9 cellular contexts compared by ENCODE assay signal in the genomic region with DNA sequence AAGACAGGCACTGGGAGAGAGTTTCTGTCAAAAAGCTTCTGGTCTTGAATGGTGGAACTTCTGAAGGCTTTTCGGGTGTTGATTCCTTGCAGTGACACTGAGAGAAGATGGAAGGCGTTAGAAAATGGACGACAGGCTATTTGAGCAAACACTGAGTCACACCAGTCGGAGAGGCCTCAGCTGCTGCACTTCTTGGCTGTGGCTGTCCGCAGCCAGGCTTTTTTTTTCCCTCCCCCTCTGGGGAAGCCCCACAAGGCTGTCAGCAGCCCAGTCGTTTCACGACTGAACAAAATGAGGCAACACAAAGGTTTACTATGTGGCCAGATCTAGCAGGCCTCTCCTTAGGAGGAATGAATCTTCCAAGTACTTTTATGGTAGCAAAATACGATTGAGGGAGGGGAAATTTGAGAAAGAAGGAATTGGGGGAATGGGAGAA. TPM values are rescaled to one million over a fixed set of nuclear protein-coding genes. Genes with fewer than 3 reads are reported as not detected.
DNase-seq lines count a peak whose midpoint lies in the region; ATAC-seq, FAIRE-seq and TF ChIP-seq lines count a peak whose summit lies in the region.
"Had no signal": no experiment of that assay in that cellular context is flagged by ENCODE, and none has a peak within 500 bp of the region (broad histone marks: within the 10 kb centered on the region; RNA-seq: fewer than 3 reads in every experiment).

No MANE protein-coding gene starts in this region.

- peaks cover 47% of the 10 kb centered on the region for H3K36me3 ChIP-seq in endodermal cell (ENCODE audit: control insufficient read depth, insufficient read depth, low read length)

- H3K27me3 Mint-ChIP-seq in WTC11 (ENCODE audit: low read depth) (no peaks in the 10 kb centered on the region), endodermal cell (ENCODE audit: insufficient read depth) (no peaks in the 10 kb centered on the region)

- peak; percentile 23; the same call in 1 of the 2 replicates for TF ChIP-seq POLR2A in GM12891 (IDR thresholded peaks at IDR 0.05; ENCODE audit: low read depth, low read length)

- peaks cover 5% of the 10 kb centered on the region for H3K4me1 ChIP-seq in endodermal cell (ENCODE audit: control insufficient read depth, insufficient read depth, low read length)

- H3K9me3 Mint-ChIP-seq in WTC11 (no peaks in the 10 kb centered on the region), endodermal cell (no peaks in the 10 kb centered on the region)

- no peak overlapping the region for H3K9ac ChIP-seq in endodermal cell (ENCODE audit: extremely low read depth, low read length, poor library complexity, severe bottlenecking)

- CTCF ChIA-PET in WTC11 (lab: Charles Lee) = interaction anchor here (0.8 to 4.3 kb wide), 13 partner anchors 12 to 251 kb away, joined by 3 to 67 read pairs (median 4); a partner anchor contains a TSS

- H3K4me3 Mint-ChIP-seq in WTC11 (peak overlapping the region; percentile 23), endodermal cell (no peak overlapping the region)

- WGBS in endodermal cell (ENCODE audit: insufficient coverage in 1 of 2, insufficient read length in 1 of 2), 2 experiments = 44 to 48% methylated on average over 5 to 8 of the region's 8 CpGs

- POLR2A ChIA-PET in WTC11 (lab: Charles Lee) = interaction anchor here (0.8 to 1.0 kb wide), 2 partner anchors 11 to 186 kb away, joined by 3 to 4 read pairs; a partner anchor contains a TSS

- peak; percentile 79 for FAIRE-seq in GM12891 (lab: Jason Lieb, UNC)

- H3K4me1 Mint-ChIP-seq in WTC11 = peaks cover 45% of the 10 kb centered on the region
- peaks cover 22% of the 10 kb centered on the region for H3K4me1 Mint-ChIP-seq in endodermal cell

- no peak overlapping the region for H3K4me3 ChIP-seq in endodermal cell (ENCODE audit: low read length)

- peak overlapping the region; percentile 95 for H3K27ac Mint-ChIP-seq in WTC11
- peak overlapping the region; percentile 54 for H3K27ac Mint-ChIP-seq in endodermal cell

- no peak for TF ChIP-seq CTCF in WTC11 (IDR thresholded peaks at IDR 0.05)
- TF ChIP-seq CTCF in endodermal cell (conservative IDR thresholded peaks at IDR 0.05) = no peak

- peak; percentile 82 for ATAC-seq in HG02885 (IDR thresholded peaks at IDR 0.05; ENCODE audit: poor library complexity, unreplicated experiment)
- ATAC-seq in WTC11 = peak; percentile 44

- H3K27me3 ChIP-seq in endodermal cell (ENCODE audit: control insufficient read depth, insufficient read depth, low read length, poor library complexity, severe bottlenecking) = no peaks in the 10 kb centered on the region

- DNase-seq in GM12891 (ENCODE audit: insufficient read length, low spot score) (no peak), WTC11 (ENCODE audit: low spot score) (no peak), endodermal cell (no peak), mucosa of gallbladder (ENCODE audit: low spot score) (peak; percentile 71), stromal cell of bone marrow (ENCODE audit: low read depth) (peak; percentile 95), GF-D8 (lab: John Stamatoyannopoulos, UW) (no peak), NCI-H524 treated with DMSO at 0.1 percent for 48 hours (lab: John Stamatoyannopoulos, UW) (no peak)

- H3K27ac ChIP-seq in endodermal cell (ENCODE audit: low read depth, low read length) = peak overlapping the region; percentile 55
- H3K27ac ChIP-seq: VCaP had no signal

- no peaks in the 10 kb centered on the region for H3K9me3 ChIP-seq in endodermal cell (ENCODE audit: control insufficient read depth, low read length)

- H3K36me3 Mint-ChIP-seq in WTC11 = peaks cover 46% of the 10 kb centered on the region
- H3K36me3 Mint-ChIP-seq in endodermal cell (ENCODE audit: low read depth) = peaks cover 47% of the 10 kb centered on the region

TF ChIP-seq in GM12891, 5 proteins besides CTCF, POLR2A, EP300 and RAD21:
- TF ChIP-seq POLR2AphosphoS5 (IDR thresholded peaks at IDR 0.05; ENCODE audit: low read depth, low read length) = peak; percentile 47; the same call in 1 of the 2 replicates
- TF ChIP-seq SPI1 (IDR thresholded peaks at IDR 0.05; ENCODE audit: low read depth, low read length) = no peak
- TF ChIP-seq POU2F2 (IDR thresholded peaks at IDR 0.05; ENCODE audit: low read depth, low read length) = peak; percentile 64; the same call in 1 of the 2 replicates
- TF ChIP-seq PAX5 (IDR thresholded peaks at IDR 0.05; ENCODE audit: insufficient read depth, low read length, severe bottlenecking) = no peak

TF ChIP-seq in WTC11, 78 proteins besides CTCF, POLR2A, EP300 and RAD21:
- TF ChIP-seq, protein P1, sequence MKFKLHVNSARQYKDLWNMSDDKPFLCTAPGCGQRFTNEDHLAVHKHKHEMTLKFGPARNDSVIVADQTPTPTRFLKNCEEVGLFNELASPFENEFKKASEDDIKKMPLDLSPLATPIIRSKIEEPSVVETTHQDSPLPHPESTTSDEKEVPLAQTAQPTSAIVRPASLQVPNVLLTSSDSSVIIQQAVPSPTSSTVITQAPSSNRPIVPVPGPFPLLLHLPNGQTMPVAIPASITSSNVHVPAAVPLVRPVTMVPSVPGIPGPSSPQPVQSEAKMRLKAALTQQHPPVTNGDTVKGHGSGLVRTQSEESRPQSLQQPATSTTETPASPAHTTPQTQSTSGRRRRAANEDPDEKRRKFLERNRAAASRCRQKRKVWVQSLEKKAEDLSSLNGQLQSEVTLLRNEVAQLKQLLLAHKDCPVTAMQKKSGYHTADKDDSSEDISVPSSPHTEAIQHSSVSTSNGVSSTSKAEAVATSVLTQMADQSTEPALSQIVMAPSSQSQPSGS (CRISPR knock-in tag; IDR thresholded peaks at IDR 0.05; ENCODE audit: borderline replicate concordance, low read depth) = no peak
- no peak for TF ChIP-seq SOX15 (CRISPR knock-in tag; IDR thresholded peaks at IDR 0.05)

RNA-seq across cellular contexts. Expression of a gene that starts 25.9 kb away (rescaled TPM):
- 0.64 TPM for polyA plus RNA-seq in GM12891 (2012; ENCODE audit: low read depth, missing spikeins)
- 7.8 to 12.4 TPM (median 7.8 TPM) in 3 replicates for total RNA-seq in WTC11 (2021)
- 1 to 10 TPM; 3.5 to 4.1 TPM for total RNA-seq in endodermal cell
- polyA plus RNA-seq in endodermal cell (2013, experiment 1 of 2) = 4.5 TPM
- polyA plus RNA-seq in endodermal cell (2013, experiment 2 of 2) = 4.5 TPM
- 0.09 TPM for total RNA-seq in mucosa of gallbladder

RNA-seq across cellular contexts. Expression of a gene that starts 35.2 kb away (rescaled TPM):
- polyA plus RNA-seq in GM12891 (2012; ENCODE audit: low read depth, missing spikeins) = 0.12 TPM
- total RNA-seq in WTC11 (2021) (3.0 to 5.5 TPM (median 4.3 TPM) in 3 replicates), endodermal cell (1 to 10 TPM; 1.6 to 1.8 TPM), mucosa of gallbladder (5.4 TPM)
- 1.4 TPM for polyA plus RNA-seq in endodermal cell (2013, experiment 1 of 2)
- polyA plus RNA-seq in endodermal cell (2013, experiment 2 of 2) = 0.83 TPM

RNA-seq across cellular contexts. Expression of a gene that starts 43.7 kb away (rescaled TPM):
- not detected for polyA plus RNA-seq in GM12891 (2012; ENCODE audit: low read depth, missing spikeins)
- total RNA-seq in WTC11 (2021) (0.98 to 1.6 TPM (median 1.3 TPM) in 3 replicates), endodermal cell (under 1 TPM in 1 of 2 donors, not detected in 1; 0.26 TPM), mucosa of gallbladder (3.5 TPM)
- not detected for polyA plus RNA-seq in endodermal cell (2013, experiment 1 of 2)
- polyA plus RNA-seq in endodermal cell (2013, experiment 2 of 2) = not detected

RNA-seq across cellular contexts. Expression of a gene that starts 51.6 kb away (rescaled TPM):
- polyA plus RNA-seq in GM12891 (2012; ENCODE audit: low read depth, missing spikeins) = 5.0 TPM
- total RNA-seq in WTC11 (2021) (13.3 to 15.0 TPM (median 14.0 TPM) in 3 replicates), endodermal cell (10 to 100 TPM in 1 of 2 donors, 1 to 10 TPM in 1; 6.6 to 11.5 TPM), mucosa of gallbladder (50.9 TPM)
- 14.9 TPM for polyA plus RNA-seq in endodermal cell (2013, experiment 1 of 2)
- polyA plus RNA-seq in endodermal cell (2013, experiment 2 of 2) = 14.3 TPM

Comparison
In these comparisons a context has a peak if more than half of its experiments do, and no peak if none do; other contexts are left out.
1. DNase-seq: peak in mucosa of gallbladder (single experiment) and stromal cell of bone marrow (single experiment); none in GM12891 (single experiment), WTC11 (single experiment), endodermal cell (single experiment), GF-D8 (single experiment) and NCI-H524 treated with DMSO at 0.1 percent for 48 hours (single experiment).